Comparison of ENCODE assay signal across 20 cellular contexts in the genomic region with DNA sequence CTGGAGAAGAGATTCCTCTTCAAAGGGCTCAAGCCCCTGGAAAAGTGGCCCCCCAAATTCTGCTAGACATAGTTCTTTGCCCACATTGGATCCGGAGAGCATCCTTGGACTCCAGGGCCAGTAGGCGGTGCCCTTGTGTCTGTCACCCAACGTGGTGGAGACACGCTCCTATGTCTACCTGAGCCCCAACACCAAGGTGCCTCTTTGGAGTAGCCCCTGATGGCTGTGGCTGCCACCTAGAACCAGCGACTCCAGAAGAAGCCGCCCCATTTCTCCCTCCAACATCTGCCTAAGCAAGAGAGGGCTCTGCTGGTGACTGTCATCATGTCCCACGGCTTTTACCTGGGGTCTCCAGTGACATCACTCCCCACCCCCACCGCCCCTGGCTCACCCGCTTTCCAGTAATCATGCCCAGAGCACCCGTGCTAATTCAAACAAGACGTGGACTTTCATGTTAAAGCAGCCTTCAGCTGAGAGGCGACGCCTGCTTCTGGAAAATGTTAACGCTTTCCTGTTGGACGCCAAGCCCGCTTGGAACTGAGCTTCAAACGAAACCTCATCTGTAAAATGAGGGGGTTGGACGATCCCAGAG.
"Had no signal": no experiment of that assay in that cellular context is flagged by ENCODE, and none has a peak within 500 bp of the region (broad histone marks: within the 10 kb centered on the region; RNA-seq: fewer than 3 reads in every experiment).

No MANE protein-coding gene starts in this region.

- ATAC-seq: activated T-cell treated with anti-CD3 and anti-CD28 coated beads, Interleukin-2, amount 50 U/mL, for 4 hours; SK-N-SH treated with all-trans-retinoic acid at 6 μM for 48 hours had no signal

- H3K9me3 ChIP-seq: Peyer's patch, SJSA1 had no signal

- DNase-seq: activated CD4-positive, alpha-beta T cell treated with anti-CD3 and anti-CD28 coated beads for 1 hour; activated CD4-positive, alpha-beta T cell treated with anti-CD3 and anti-CD28 coated beads, Interleukin-2, amount 10 ng/mL, durations not matched to agents 24 days and 14 days; activated CD4-positive, alpha-beta T cell treated with anti-CD3 and anti-CD28 coated beads, Interleukin-2, amount 50 U/mL, for 48 hours; activated CD8-positive, alpha-beta memory T cell treated with anti-CD3 and anti-CD28 coated beads for 24 hours; activated effector memory CD4-positive, alpha-beta T cell treated with anti-CD3 and anti-CD28 coated beads, Interleukin-2, amount 50 U/mL, for 16 hours; activated naive CD4-positive, alpha-beta T cell treated with anti-CD3 and anti-CD28 coated beads for 36 hours; activated T-cell treated with anti-CD3 and anti-CD28 coated beads, Interleukin-2, amount 50 U/mL, for 4 hours; KG1; NCI-H1048; NCI-H1930; NCI-H2107; NCI-H510A treated with DMSO at 0.1 percent for 48 hours; NCI-H69; NK-92 treated with Interleukin-12 subunit alpha and Interleukin-12 subunit beta, amount 100 ng/mL, for 24 hours; Peyer's patch; SHP77; SW 1271 had no signal

- FAIRE-seq: astrocyte had no signal

- H3K4me1 ChIP-seq: Peyer's patch, SJSA1 had no signal

- H3K27ac ChIP-seq: Peyer's patch, SJSA1 had no signal

- H3K4me3 ChIP-seq: Peyer's patch, SJSA1 had no signal

- H3K27me3 ChIP-seq: Peyer's patch had no signal

- H3K36me3 ChIP-seq: Peyer's patch, SJSA1 had no signal
